ENCODE assay signal across 27 cellular contexts in the genomic region with DNA sequence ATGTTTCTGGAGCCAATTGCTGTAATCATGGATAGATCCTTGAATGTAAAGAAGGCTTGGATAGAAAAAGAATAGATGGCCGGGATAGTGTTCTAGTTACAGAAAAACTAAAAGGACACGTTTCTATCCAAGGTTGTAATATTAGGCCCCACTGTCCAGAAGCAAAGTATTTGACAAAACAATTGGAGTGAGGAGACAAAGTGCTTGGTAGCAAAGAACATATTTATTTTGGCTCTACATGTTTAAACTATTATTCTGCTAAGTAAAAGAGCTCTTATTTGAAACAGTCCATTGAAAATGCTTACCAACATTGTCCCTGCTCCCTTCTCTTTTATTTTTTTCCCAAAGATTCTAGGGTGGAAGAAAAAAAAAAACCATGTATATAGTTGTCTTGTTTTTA.
"Had no signal": no experiment of that assay in that cellular context is flagged by ENCODE, and none has a peak within 500 bp of the region (broad histone marks: within the 10 kb centered on the region; RNA-seq: fewer than 3 reads in every experiment).

No MANE protein-coding gene starts in this region.

- FAIRE-seq: frontal cortex, small intestine had no signal

- H3K36me3 ChIP-seq: colonic mucosa, right lobe of liver, uterus had no signal

- H3K9me3 ChIP-seq: colonic mucosa, right lobe of liver, suprapubic skin, transverse colon, upper lobe of right lung, uterus had no signal

- H3K27me3 Mint-ChIP-seq: dendritic cell treated with granulocyte-macrophage colony-stimulating factor and Interleukin-4, amounts not matched to agents 40 ng/mL and 50 ng/mL, for 4 days; stimulated activated naive CD8-positive, alpha-beta T cell treated with anti-CD3 and anti-CD28 coated beads, Interleukin-15, Interleukin-2, amounts not matched to agents 100 ng/mL and 50 ng/mL, for 24 hours had no signal

- H3K4me1 Mint-ChIP-seq: immature natural killer cell; naive thymus-derived CD4-positive, alpha-beta T cell; nephron; neural progenitor cell; stimulated activated naive B cell treated with anti-CD40 and anti-IgM and Interleukin-4, amounts not matched to agents 10 μg/mL and 1 μg/mL and 100 μg/mL, for 72 hours had no signal

- H3K4me3 ChIP-seq: colonic mucosa, lung, neural progenitor cell, right lobe of liver, suprapubic skin, transverse colon, upper lobe of right lung, uterus had no signal

- H3K4me1 ChIP-seq: colonic mucosa, neural progenitor cell, right lobe of liver, suprapubic skin, uterus had no signal

- H3K27ac ChIP-seq: colonic mucosa, neural progenitor cell, right lobe of liver, suprapubic skin, transverse colon, upper lobe of right lung, uterus had no signal

- H3K36me3 Mint-ChIP-seq: naive thymus-derived CD4-positive, alpha-beta T cell; neural progenitor cell; stimulated activated naive B cell treated with anti-CD40 and anti-IgM and Interleukin-4, amounts not matched to agents 10 μg/mL and 1 μg/mL and 100 μg/mL, for 72 hours had no signal

- DNase-seq: colonic mucosa; effector memory CD4-positive, alpha-beta T cell; hypothalamus; immature natural killer cell; islet precursor cell; kidney glomerular epithelial cell; left colon; mesenchymal stem cell; midbrain; naive thymus-derived CD4-positive, alpha-beta T cell; posterior cingulate gyrus; retina; right lobe of liver; small intestine; stimulated activated CD4-positive, alpha-beta T cell treated with anti-CD3 and anti-CD28 coated beads, Interleukin-15, amount 100 ng/mL, for 24 hours; stimulated activated CD4-positive, alpha-beta T cell treated with anti-CD3 and anti-CD28 coated beads, Interleukin-2, amount 100 ng/mL, for 48 hours; stimulated activated naive B cell treated with anti-CD40 and anti-IgM and Interleukin-4, amounts not matched to agents 10 μg/mL and 1 μg/mL and 100 μg/mL, for 72 hours; transverse colon; upper lobe of right lung; uterus had no signal

- ATAC-seq: left colon; naive thymus-derived CD4-positive, alpha-beta T cell; stimulated activated naive B cell treated with anti-CD40 and anti-IgM and Interleukin-4, amounts not matched to agents 10 μg/mL and 1 μg/mL and 100 μg/mL, for 72 hours; upper lobe of right lung had no signal

- H3K4me3 Mint-ChIP-seq: dendritic cell treated with granulocyte-macrophage colony-stimulating factor and Interleukin-4, amounts not matched to agents 40 ng/mL and 50 ng/mL, for 4 days; immature natural killer cell; naive thymus-derived CD4-positive, alpha-beta T cell; nephron; neural progenitor cell; stimulated activated naive B cell treated with anti-CD40 and anti-IgM and Interleukin-4, amounts not matched to agents 10 μg/mL and 1 μg/mL and 100 μg/mL, for 72 hours; stimulated activated naive CD8-positive, alpha-beta T cell treated with anti-CD3 and anti-CD28 coated beads, Interleukin-15, Interleukin-2, amounts not matched to agents 100 ng/mL and 50 ng/mL, for 24 hours had no signal

- H3K9me3 Mint-ChIP-seq: dendritic cell treated with granulocyte-macrophage colony-stimulating factor and Interleukin-4, amounts not matched to agents 40 ng/mL and 50 ng/mL, for 4 days; immature natural killer cell; naive thymus-derived CD4-positive, alpha-beta T cell; nephron; neural progenitor cell; stimulated activated naive B cell treated with anti-CD40 and anti-IgM and Interleukin-4, amounts not matched to agents 10 μg/mL and 1 μg/mL and 100 μg/mL, for 72 hours; stimulated activated naive CD8-positive, alpha-beta T cell treated with anti-CD3 and anti-CD28 coated beads, Interleukin-15, Interleukin-2, amounts not matched to agents 100 ng/mL and 50 ng/mL, for 24 hours had no signal

- H3K27me3 ChIP-seq: colonic mucosa, neural progenitor cell, right lobe of liver, suprapubic skin, transverse colon, upper lobe of right lung, uterus had no signal

- H3K27ac Mint-ChIP-seq: dendritic cell treated with granulocyte-macrophage colony-stimulating factor and Interleukin-4, amounts not matched to agents 40 ng/mL and 50 ng/mL, for 4 days; immature natural killer cell; naive thymus-derived CD4-positive, alpha-beta T cell; nephron; neural progenitor cell; stimulated activated naive B cell treated with anti-CD40 and anti-IgM and Interleukin-4, amounts not matched to agents 10 μg/mL and 1 μg/mL and 100 μg/mL, for 72 hours; stimulated activated naive CD8-positive, alpha-beta T cell treated with anti-CD3 and anti-CD28 coated beads, Interleukin-15, Interleukin-2, amounts not matched to agents 100 ng/mL and 50 ng/mL, for 24 hours had no signal
